In genomic region chr18:2466978-2467377, GRCh38 we compare ENCODE assay signal across 24 cellular contexts.
"Had no signal": no experiment of that assay in that cellular context is flagged by ENCODE, and none has a peak within 500 bp of the region (broad histone marks: within the 10 kb centered on the region; RNA-seq: fewer than 3 reads in every experiment).

No MANE protein-coding gene starts in this region.

- H3K4me3 Mint-ChIP-seq: activated naive CD4-positive, alpha-beta T cell treated with anti-CD3 and anti-CD28 coated beads, Interleukin-2, amount 10 ng/mL, durations not matched to agents 7 days and 5 days; activated naive CD8-positive, alpha-beta T cell treated with anti-CD3 and anti-CD28 coated beads, Interleukin-2, amount 50 U/mL, for 24 hours; activated T-cell treated with anti-CD3 and anti-CD28 coated beads, Interleukin-2, amount 50 U/mL, for 4 hours; brain; naive B cell; neural crest cell; stimulated activated naive CD8-positive, alpha-beta T cell treated with anti-CD3 and anti-CD28 coated beads, Interleukin-15, Interleukin-2, amounts not matched to agents 100 ng/mL and 50 ng/mL, for 24 hours had no signal

- H3K4me1 ChIP-seq: colonic mucosa, gastroesophageal sphincter, heart left ventricle, prostate gland, right atrium auricular region, transverse colon had no signal

- H3K9me3 Mint-ChIP-seq: activated naive CD4-positive, alpha-beta T cell treated with anti-CD3 and anti-CD28 coated beads, Interleukin-2, amount 10 ng/mL, durations not matched to agents 7 days and 5 days; activated naive CD8-positive, alpha-beta T cell treated with anti-CD3 and anti-CD28 coated beads, Interleukin-2, amount 50 U/mL, for 24 hours; activated T-cell treated with anti-CD3 and anti-CD28 coated beads, Interleukin-2, amount 50 U/mL, for 4 hours; brain; naive B cell had no signal

- H3K27ac Mint-ChIP-seq: activated naive CD4-positive, alpha-beta T cell treated with anti-CD3 and anti-CD28 coated beads, Interleukin-2, amount 10 ng/mL, durations not matched to agents 7 days and 5 days; activated naive CD8-positive, alpha-beta T cell treated with anti-CD3 and anti-CD28 coated beads, Interleukin-2, amount 50 U/mL, for 24 hours; brain; naive B cell; stimulated activated naive CD8-positive, alpha-beta T cell treated with anti-CD3 and anti-CD28 coated beads, Interleukin-15, Interleukin-2, amounts not matched to agents 100 ng/mL and 50 ng/mL, for 24 hours had no signal

- H3K27ac ChIP-seq: colonic mucosa, gastroesophageal sphincter, heart left ventricle, prostate gland, right atrium auricular region, skin epidermis, transverse colon had no signal

- H3K27me3 Mint-ChIP-seq: stimulated activated naive CD8-positive, alpha-beta T cell treated with anti-CD3 and anti-CD28 coated beads, Interleukin-15, Interleukin-2, amounts not matched to agents 100 ng/mL and 50 ng/mL, for 24 hours had no signal

- H3K36me3 Mint-ChIP-seq: activated naive CD4-positive, alpha-beta T cell treated with anti-CD3 and anti-CD28 coated beads, Interleukin-2, amount 10 ng/mL, durations not matched to agents 7 days and 5 days; brain; naive B cell had no signal

- H3K9me3 ChIP-seq: colonic mucosa, gastroesophageal sphincter, mucosa of descending colon, prostate gland, right atrium auricular region, transverse colon had no signal

- H3K4me3 ChIP-seq: colonic mucosa, gastroesophageal sphincter, heart left ventricle, mucosa of descending colon, prostate gland, right atrium auricular region, skin epidermis, transverse colon had no signal

- H3K36me3 ChIP-seq: colonic mucosa, gastroesophageal sphincter, heart left ventricle, prostate gland, right atrium auricular region, transverse colon had no signal

- H3K27me3 ChIP-seq: colonic mucosa, gastroesophageal sphincter, heart left ventricle, right atrium auricular region, transverse colon had no signal

- DNase-seq: activated CD4-positive, alpha-beta T cell treated with anti-CD3 and anti-CD28 coated beads for 48 hours; activated CD4-positive, CD25-positive, alpha-beta regulatory T cell; activated CD8-positive, alpha-beta memory T cell treated with anti-CD3 and anti-CD28 coated beads, Interleukin-2, amount 50 U/mL, for 4 hours; activated effector memory CD4-positive, alpha-beta T cell treated with Interleukin-2 at 50 U/mL for 16 hours; activated naive CD4-positive, alpha-beta T cell treated with anti-CD3 and anti-CD28 coated beads, Interleukin-2, amount 10 ng/mL, durations not matched to agents 7 days and 5 days; activated naive CD8-positive, alpha-beta T cell treated with anti-CD3 and anti-CD28 coated beads, Interleukin-2, amount 50 U/mL, for 24 hours; activated T-cell treated with anti-CD3 and anti-CD28 coated beads, Interleukin-2, amount 50 U/mL, for 4 hours; anterior cingulate cortex; central memory CD4-positive, alpha-beta T cell; colonic mucosa; heart left ventricle; kidney glomerular epithelial cell; left ventricle myocardium superior; mucosa of descending colon; naive B cell; transverse colon had no signal

- H3K4me1 Mint-ChIP-seq: activated naive CD4-positive, alpha-beta T cell treated with anti-CD3 and anti-CD28 coated beads, Interleukin-2, amount 10 ng/mL, durations not matched to agents 7 days and 5 days; activated naive CD8-positive, alpha-beta T cell treated with anti-CD3 and anti-CD28 coated beads, Interleukin-2, amount 50 U/mL, for 24 hours; brain; naive B cell; neural crest cell had no signal

- ATAC-seq: activated naive CD8-positive, alpha-beta T cell treated with anti-CD3 and anti-CD28 coated beads, Interleukin-2, amount 50 U/mL, for 24 hours; activated T-cell treated with anti-CD3 and anti-CD28 coated beads, Interleukin-2, amount 50 U/mL, for 4 hours; esophagus mucosa; gastroesophageal sphincter; heart left ventricle; left ventricle myocardium superior; mucosa of descending colon had no signal
